In the genomic region with DNA sequence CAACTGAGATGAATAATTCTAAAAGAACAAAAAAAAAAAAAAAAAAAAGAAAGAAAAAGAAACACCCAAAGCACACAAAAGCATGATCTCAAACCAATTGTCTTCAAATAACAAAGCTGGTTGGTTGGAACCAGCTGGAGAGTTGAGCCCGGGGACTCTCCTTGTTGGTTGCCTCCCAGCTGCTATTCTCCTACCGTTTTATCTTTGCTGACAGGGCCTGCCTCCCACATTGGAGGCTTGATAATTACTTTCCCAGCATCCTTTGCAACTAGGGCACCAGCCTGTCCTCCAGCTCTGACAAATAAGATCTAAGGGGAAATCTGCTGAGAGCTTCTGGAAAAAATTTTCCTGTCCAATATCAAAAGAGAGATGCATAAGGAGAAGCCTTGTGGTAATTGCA, we compare ENCODE assay signal across 27 cellular contexts. TPM values are rescaled to one million over a fixed set of nuclear protein-coding genes. Genes with fewer than 3 reads are reported as not detected.
DNase-seq lines count a peak whose midpoint lies in the region; ATAC-seq, FAIRE-seq and TF ChIP-seq lines count a peak whose summit lies in the region.
"Had no signal": no experiment of that assay in that cellular context is flagged by ENCODE, and none has a peak within 500 bp of the region (broad histone marks: within the 10 kb centered on the region; RNA-seq: fewer than 3 reads in every experiment).

No MANE protein-coding gene starts in this region.

- H3K4me3 Mint-ChIP-seq in GM23338 = no peak overlapping the region
- H3K4me3 Mint-ChIP-seq in activated CD4-positive, alpha-beta T cell treated with anti-CD3 and anti-CD28 coated beads for 36 hours = no peak overlapping the region
- H3K4me3 Mint-ChIP-seq: activated naive CD4-positive, alpha-beta T cell treated with anti-CD3 and anti-CD28 coated beads for 36 hours; CD8-positive, alpha-beta T cell; mesothelial cell of epicardium; naive thymus-derived CD4-positive, alpha-beta T cell; stimulated activated naive CD8-positive, alpha-beta T cell treated with anti-CD3 and anti-CD28 coated beads, Interleukin-15, Interleukin-2, amounts not matched to agents 100 ng/mL and 50 ng/mL, for 24 hours; WTC11 had no signal

- no peaks in the 10 kb centered on the region for H3K9me3 Mint-ChIP-seq in GM23338
- no peaks in the 10 kb centered on the region for H3K9me3 Mint-ChIP-seq in activated CD4-positive, alpha-beta T cell treated with anti-CD3 and anti-CD28 coated beads for 36 hours (ENCODE audit: low read depth)
- H3K9me3 Mint-ChIP-seq: activated naive CD4-positive, alpha-beta T cell treated with anti-CD3 and anti-CD28 coated beads for 36 hours; CD8-positive, alpha-beta T cell; mesothelial cell of epicardium; stimulated activated naive CD8-positive, alpha-beta T cell treated with anti-CD3 and anti-CD28 coated beads, Interleukin-15, Interleukin-2, amounts not matched to agents 100 ng/mL and 50 ng/mL, for 24 hours had no signal

- TF ChIP-seq RAD21 in HepG2 (CRISPR knock-in tag; IDR thresholded peaks at IDR 0.05) = no peak

- H3K36me3 ChIP-seq in GM23338 (ENCODE audit: insufficient read depth) (no peaks in the 10 kb centered on the region), HepG2 (replicated peaks in 1 of 2; ENCODE audit: control insufficient read depth in 1 of 2, insufficient read depth in 2 of 2, low read length in 2 of 2) (no peaks in the 10 kb centered on the region)

- H3K27ac ChIP-seq in GM23338 (ENCODE audit: low read depth) (no peak overlapping the region), HepG2 (ENCODE audit: extremely low read length, insufficient read depth, low read length) (no peak overlapping the region)
- H3K27ac ChIP-seq: skin epidermis had no signal

- in situ Hi-C loops in HepG2 (cut with HindIII; ENCODE audit: extremely low pct_ligation_motif_present, low pct_unique_long_range_greater_than_20kb) = no loop called here

- intact Hi-C loops in HepG2 (cut with micrococcal nuclease; ENCODE audit: unreplicated experiment) = no loop called here
- intact Hi-C loops in activated CD4-positive, alpha-beta T cell treated with anti-CD3 and anti-CD28 coated beads for 36 hours (cut with DNase I, micrococcal nuclease) = no loop called here

- peak; percentile 24 for DNase-seq in DMS53 (lab: John Stamatoyannopoulos, UW)
- no peak for DNase-seq in DMS53 treated with DMSO at 0.1 percent for 48 hours (lab: John Stamatoyannopoulos, UW; ENCODE audit: unreplicated experiment)
- DNase-seq in GM23338 (ENCODE audit: low spot score) = peak; percentile 10
- peak; percentile 89 for DNase-seq in SHP77 treated with DMSO at 0.1 percent for 48 hours (lab: John Stamatoyannopoulos, UW)
- DNase-seq in HepG2 (ENCODE audit: low spot score) = no peak
- DNase-seq in activated CD8-positive, alpha-beta memory T cell treated with anti-CD3 and anti-CD28 coated beads, Interleukin-2, amount 50 U/mL, for 4 hours = no peak
- no peak for DNase-seq in activated CD4-positive, alpha-beta T cell treated with anti-CD3 and anti-CD28 coated beads for 36 hours
- DNase-seq: activated naive CD4-positive, alpha-beta T cell treated with anti-CD3 and anti-CD28 coated beads for 36 hours; amniotic stem cell; CD8-positive, alpha-beta T cell; GDM1; Karpas-422; left ventricle myocardium superior; naive thymus-derived CD4-positive, alpha-beta T cell; NCI-H1436 treated with DMSO at 0.1 percent for 48 hours; NCI-H345; SW 1271; T1000 had no signal

- peaks cover 1% of the 10 kb centered on the region for H3K27me3 Mint-ChIP-seq in GM23338 (ENCODE audit: insufficient read depth, low read depth, poor library complexity)
- H3K27me3 Mint-ChIP-seq in activated CD4-positive, alpha-beta T cell treated with anti-CD3 and anti-CD28 coated beads for 36 hours = peaks cover 3% of the 10 kb centered on the region

- peaks cover 4% of the 10 kb centered on the region; the same call in 1 of the 2 replicates for H3K9me2 ChIP-seq in GM23338 (ENCODE audit: insufficient read depth)

- no peak overlapping the region for H3K27ac Mint-ChIP-seq in GM23338
- H3K27ac Mint-ChIP-seq in activated CD4-positive, alpha-beta T cell treated with anti-CD3 and anti-CD28 coated beads for 36 hours = no peak overlapping the region
- H3K27ac Mint-ChIP-seq: activated naive CD4-positive, alpha-beta T cell treated with anti-CD3 and anti-CD28 coated beads for 36 hours; CD8-positive, alpha-beta T cell; mesothelial cell of epicardium; naive thymus-derived CD4-positive, alpha-beta T cell; stimulated activated naive CD8-positive, alpha-beta T cell treated with anti-CD3 and anti-CD28 coated beads, Interleukin-15, Interleukin-2, amounts not matched to agents 100 ng/mL and 50 ng/mL, for 24 hours; WTC11 had no signal

- no TSS peak for BruUV-seq in HepG2 (replicated peaks; lab: Mats Ljungman, UMichigan)

- no peak for TF ChIP-seq CTCF in GM23338 (conservative IDR thresholded peaks at IDR 0.05; ENCODE audit: low read depth in 2 of 2)
- no peak for TF ChIP-seq CTCF in HepG2 (CRISPR knock-in tag; IDR thresholded peaks at IDR 0.05)

- H3K4me2 ChIP-seq in GM23338 (no peak overlapping the region), HepG2 (ENCODE audit: low read depth, low read length) (peak overlapping the region; percentile 62)

- CTCF ChIA-PET in HepG2 (lab: Yijun Ruan, JAX; ENCODE audit: low intra/inter-chr PET ratio, low total read pairs) = no interaction called here
- CTCF ChIA-PET in activated CD4-positive, alpha-beta T cell treated with anti-CD3 and anti-CD28 coated beads for 36 hours (lab: Charles Lee) = no interaction called here

- no peaks in the 10 kb centered on the region for H3K79me2 ChIP-seq in GM23338 (replicated peaks; ENCODE audit: insufficient read depth)
- H3K79me2 ChIP-seq in HepG2 (ENCODE audit: insufficient read depth, low read length) = no peaks in the 10 kb centered on the region

- no peak for TF ChIP-seq POLR2A in HepG2 (IDR thresholded peaks at IDR 0.05; ENCODE audit: insufficient read depth in 1 of 2, low read depth in 2 of 2, low read length in 2 of 2)

- peaks cover 2% of the 10 kb centered on the region; the same call in 2 of the 3 replicates for H3K4me1 Mint-ChIP-seq in GM23338
- no peaks in the 10 kb centered on the region for H3K4me1 Mint-ChIP-seq in activated CD4-positive, alpha-beta T cell treated with anti-CD3 and anti-CD28 coated beads for 36 hours
- H3K4me1 Mint-ChIP-seq: mesothelial cell of epicardium, WTC11 had no signal

- H4K20me1 ChIP-seq in GM23338 (replicated peaks; ENCODE audit: insufficient read depth) (no peaks in the 10 kb centered on the region), HepG2 (ENCODE audit: insufficient read depth, low read length) (no peaks in the 10 kb centered on the region)

- no peaks in the 10 kb centered on the region for H3K9me3 ChIP-seq in HepG2 (ENCODE audit: low read length)

- TF ChIP-seq EP300 in HepG2 (IDR thresholded peaks at IDR 0.05; ENCODE audit: low read depth in 2 of 2, low read length in 2 of 2) (no peak), HepG2 (CRISPR knock-in tag; IDR thresholded peaks at IDR 0.05; ENCODE audit: borderline replicate concordance) (no peak)

- FAIRE-seq in HepG2 (lab: Jason Lieb, UNC) = no peak

- POLR2A ChIA-PET in HepG2 (lab: Yijun Ruan, JAX) = no interaction called here
- POLR2A ChIA-PET in activated CD4-positive, alpha-beta T cell treated with anti-CD3 and anti-CD28 coated beads for 36 hours (lab: Charles Lee) = no interaction called here

- H3K4me1 ChIP-seq in GM23338 (ENCODE audit: insufficient read depth) (no peaks in the 10 kb centered on the region), HepG2 (ENCODE audit: insufficient read depth, low read length) (peaks cover 28% of the 10 kb centered on the region)

- H3K27me3 ChIP-seq in GM23338 (ENCODE audit: insufficient read depth) (no peaks in the 10 kb centered on the region), HepG2 (ENCODE audit: control insufficient read depth in 1 of 2, insufficient read depth in 2 of 2, low read length in 2 of 2) (no peaks in the 10 kb centered on the region)

- ATAC-seq in GM23338 = peak; percentile 29; the same call in 2 of the 3 replicates
- no peak for ATAC-seq in HepG2
- ATAC-seq in GM18909 (IDR thresholded peaks at IDR 0.05; ENCODE audit: poor library complexity, unreplicated experiment) = no peak
- ATAC-seq in activated CD4-positive, alpha-beta T cell treated with anti-CD3 and anti-CD28 coated beads for 36 hours = no peak
- ATAC-seq: CD8-positive, alpha-beta T cell; left ventricle myocardium superior; naive thymus-derived CD4-positive, alpha-beta T cell; WTC11 had no signal

- WGBS in HepG2 (ENCODE audit: low lambda C conversion rate) = 40% methylated on average over 2 of the region's 2 CpGs

- H2AFZ ChIP-seq in GM23338 (no peak overlapping the region), HepG2 (ENCODE audit: low read length) (no peak overlapping the region)

- H3K4me3 ChIP-seq in GM23338 (no peak overlapping the region), HepG2 (replicated peaks in 1 of 3; ENCODE audit: insufficient read depth in 1 of 3, low read depth in 2 of 3, low read length in 3 of 3) (no peak overlapping the region)
- H3K4me3 ChIP-seq: skin epidermis had no signal

- H3K9ac ChIP-seq in HepG2 (ENCODE audit: insufficient read depth, low read depth, low read length) = no peak overlapping the region

- no peaks in the 10 kb centered on the region for H3F3A ChIP-seq in GM23338 (replicated peaks; ENCODE audit: low read depth)

- H3K36me3 Mint-ChIP-seq in GM23338 (ENCODE audit: low read depth) = no peaks in the 10 kb centered on the region
- no peaks in the 10 kb centered on the region for H3K36me3 Mint-ChIP-seq in activated CD4-positive, alpha-beta T cell treated with anti-CD3 and anti-CD28 coated beads for 36 hours (ENCODE audit: low read depth)
- H3K36me3 Mint-ChIP-seq: CD8-positive, alpha-beta T cell; mesothelial cell of epicardium; naive thymus-derived CD4-positive, alpha-beta T cell; WTC11 had no signal

RNA-seq across cellular contexts. Expression of gene PON1, which starts 6.8 kb away (rescaled TPM):
- 0.69 and 1.5 TPM in 2 replicates for total RNA-seq in GM23338 (2014; rRNA removed; shearing (Covaris generic))
- polyA plus RNA-seq in GM23338 (2016; fragmentation: Nextera tagmentation; extraction: Ambion mirVana) (1.2 and 2.1 TPM in 2 replicates), HepG2 (2011; rRNA removed) (0.57 and 0.63 TPM in 2 replicates)
- total RNA-seq in HepG2 (2016; rRNA removed; fragmentation: Illumina TruSeq; extraction: Trizol) = 0.27 TPM in 1 of 2 replicates, not detected in the other
- total RNA-seq in HepG2 (2016; cell fraction: cytosol; rRNA removed; fragmentation: Illumina TruSeq; extraction: Trizol; ENCODE audit: low read depth) = 0.20 TPM in 1 of 2 replicates, not detected in the other
- total RNA-seq in HepG2 (2016; cell fraction: insoluble cytoplasmic fraction; rRNA removed; fragmentation: Illumina TruSeq; extraction: Trizol) = 0.25 and 0.30 TPM in 2 replicates
- 0.25 and 0.48 TPM in 2 replicates for total RNA-seq in HepG2 (2016; cell fraction: membrane; rRNA removed; fragmentation: Illumina TruSeq; extraction: Trizol)
- 1.1 and 1.4 TPM in 2 replicates for total RNA-seq in HepG2 (2016; cell fraction: nucleus; rRNA removed; fragmentation: Illumina TruSeq; extraction: Trizol)
- 0.17 and 0.45 TPM in 2 replicates for polyA plus RNA-seq in HepG2 (2011; cell fraction: cytosol; rRNA removed)
- 0.08 and 0.21 TPM in 2 replicates for polyA plus RNA-seq in HepG2 (2011; cell fraction: nucleus; rRNA removed)
- polyA plus RNA-seq in HepG2 (2012) = 0.31 and 0.91 TPM in 2 replicates
- 0.20 and 0.59 TPM in 2 replicates for polyA plus RNA-seq in HepG2 (2016; cell fraction: cytosol; fragmentation: Illumina TruSeq; extraction: Trizol; ENCODE audit: low read depth)
- polyA plus RNA-seq in HepG2 (2016; cell fraction: insoluble cytoplasmic fraction; fragmentation: Illumina TruSeq; extraction: Trizol; ENCODE audit: low read depth) = 0.09 and 0.84 TPM in 2 replicates
- polyA plus RNA-seq in HepG2 (2016; cell fraction: membrane; fragmentation: Illumina TruSeq; extraction: Trizol; ENCODE audit: low read depth) = 0.81 TPM in 1 of 2 replicates, not detected in the other
- 0.39 and 1.5 TPM in 2 replicates for polyA plus RNA-seq in HepG2 (2016; cell fraction: nucleus; fragmentation: Illumina TruSeq; extraction: Trizol; ENCODE audit: insufficient read depth, low read depth)
- polyA minus RNA-seq in HepG2 (2011; rRNA and poly(A)+ RNA removed; ENCODE audit: low replicate concordance) = 0.23 and 0.44 TPM in 2 replicates
- not detected in 2 replicates for polyA minus RNA-seq in HepG2 (2011; cell fraction: cytosol; rRNA and poly(A)+ RNA removed)
- polyA minus RNA-seq in HepG2 (2011; cell fraction: nucleus; rRNA and poly(A)+ RNA removed) = 0.25 and 0.52 TPM in 2 replicates
- total RNA-seq in activated CD4-positive, alpha-beta T cell treated with anti-CD3 and anti-CD28 coated beads for 36 hours = not detected
- total RNA-seq: A172; activated naive CD4-positive, alpha-beta T cell treated with anti-CD3 and anti-CD28 coated beads for 36 hours; CD8-positive, alpha-beta T cell; chondrocyte; left ventricle myocardium superior; mesothelial cell of epicardium; naive thymus-derived CD4-positive, alpha-beta T cell; osteoblast; renal cortical epithelial cell had no signal
- polyA plus RNA-seq: naive thymus-derived CD4-positive, alpha-beta T cell had no signal

Comparison
In these comparisons a context has a peak if more than half of its experiments do, and no peak if none do; other contexts are left out.
1. DNase-seq: peak in DMS53 (single experiment), GM23338 (single experiment) and SHP77 treated with DMSO at 0.1 percent for 48 hours (single experiment); none in DMS53 treated with DMSO at 0.1 percent for 48 hours (single experiment), HepG2 (single experiment), activated CD8-positive, alpha-beta memory T cell treated with anti-CD3 and anti-CD28 coated beads, Interleukin-2, amount 50 U/mL, for 4 hours (single experiment) and activated CD4-positive, alpha-beta T cell treated with anti-CD3 and anti-CD28 coated beads for 36 hours (single experiment).